Comparison of ENCODE assay signal across 16 cellular contexts in the genomic region with DNA sequence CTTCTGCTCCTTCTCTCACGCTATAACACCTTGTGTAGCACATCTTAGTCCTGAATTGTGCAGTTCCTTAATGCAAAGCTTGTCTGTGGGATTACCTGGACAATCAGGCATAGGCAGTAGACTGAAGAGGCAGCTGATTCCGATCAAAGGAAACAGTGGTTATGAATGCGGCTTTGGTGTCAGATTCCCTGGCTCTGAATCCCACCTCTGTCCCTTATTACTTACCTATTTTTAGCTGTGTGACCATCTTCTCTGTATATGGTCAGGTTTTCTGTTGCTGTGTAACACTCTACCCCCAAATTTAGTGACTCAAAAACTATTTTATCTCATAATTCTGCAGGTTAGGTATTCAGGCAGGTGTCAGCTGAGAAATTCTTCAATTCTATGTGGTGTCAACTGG. TPM values are rescaled to one million over a fixed set of nuclear protein-coding genes. Genes with fewer than 3 reads are reported as not detected.
DNase-seq lines count a peak whose midpoint lies in the region; ATAC-seq and TF ChIP-seq lines count a peak whose summit lies in the region.
"Had no signal": no experiment of that assay in that cellular context is flagged by ENCODE, and none has a peak within 500 bp of the region (broad histone marks: within the 10 kb centered on the region; RNA-seq: fewer than 3 reads in every experiment).

No MANE protein-coding gene starts in this region.

- DNase-seq in CD4-positive, alpha-beta T cell = no peak
- DNase-seq in OCI-M2 (lab: John Stamatoyannopoulos, UW; ENCODE audit: unreplicated experiment) = no peak
- no peak for DNase-seq in DMS153 (lab: John Stamatoyannopoulos, UW)
- DNase-seq: BE2C; C1 segment of cervical spinal cord; Caco-2; CD4-positive, CD25-positive, alpha-beta regulatory T cell; DMS79; GDM1; H9 had no signal

- no peak for TF ChIP-seq CTCF in CD4-positive, alpha-beta T cell (IDR thresholded peaks at IDR 0.05)
- TF ChIP-seq CTCF in nephron (IDR thresholded peaks at IDR 0.05; ENCODE audit: unreplicated experiment in 3 of 3) = no peak

- no peak overlapping the region for H3K27ac ChIP-seq in CD4-positive, alpha-beta T cell (ENCODE audit: low read depth, low read length)
- H3K27ac ChIP-seq in skeletal muscle tissue (ENCODE audit: low read depth, low read length) = peak overlapping the region; percentile 67
- H3K27ac ChIP-seq: HL-60 had no signal

- intact Hi-C loops in CD4-positive, alpha-beta T cell (cut with DNase I, micrococcal nuclease) = loop anchor here (5.0 kb wide), 2 partner anchors 44 to 46 kb away; partner anchors contain the start of gene TMEM128 (in 1 of the 2)

- peak overlapping the region; percentile 6 to 48 (median 27) for H3K9ac ChIP-seq in skeletal muscle tissue (ENCODE audit: low read depth in 1 of 3, low read length in 3 of 3)

- peak overlapping the region; percentile 30 for H3K4me3 Mint-ChIP-seq in CD4-positive, alpha-beta T cell
- peak overlapping the region in 2 of 4 donors; percentile 17 to 82 for H3K4me3 Mint-ChIP-seq in IgD-negative memory B cell
- H3K4me3 Mint-ChIP-seq in nephron = peak overlapping the region; percentile 47 to 81 (median 55)
- H3K4me3 Mint-ChIP-seq: H9 had no signal

- H3K4me1 ChIP-seq in skeletal muscle tissue (ENCODE audit: control insufficient read depth in 3 of 3, insufficient read depth in 3 of 3, low read length in 3 of 3) = peaks cover 34 to 67% (median 56%) of the 10 kb centered on the region in 3 donors

- POLR2A ChIA-PET in CD4-positive, alpha-beta T cell (lab: Charles Lee) = no interaction called here

- no peaks in the 10 kb centered on the region for H3K27me3 Mint-ChIP-seq in CD4-positive, alpha-beta T cell
- H3K27me3 Mint-ChIP-seq in IgD-negative memory B cell = no peaks in the 10 kb centered on the region
- H3K27me3 Mint-ChIP-seq in nephron (ENCODE audit: low read depth) = no peaks in the 10 kb centered on the region
- H3K27me3 Mint-ChIP-seq: CD4-positive, CD25-positive, alpha-beta regulatory T cell had no signal

- CTCF ChIA-PET in CD4-positive, alpha-beta T cell (lab: Charles Lee) = interaction anchor here (1.0 kb wide), 1 partner anchor 33 kb away, joined by 3 read pairs; no protein-coding TSS in a partner anchor

- no peaks in the 10 kb centered on the region for H3K9me3 ChIP-seq in CD4-positive, alpha-beta T cell (ENCODE audit: control insufficient read depth, low read length)
- no peaks in the 10 kb centered on the region for H3K9me3 ChIP-seq in skeletal muscle tissue (ENCODE audit: control insufficient read depth in 3 of 3, low read length in 3 of 3)
- H3K9me3 ChIP-seq: BE2C, Caco-2 had no signal

- H3K4me3 ChIP-seq in skeletal muscle tissue (ENCODE audit: low read length in 3 of 3) = peak overlapping the region in 1 of 3 donors; percentile 2
- H3K4me3 ChIP-seq: K562 had no signal

- H3K27me3 ChIP-seq in CD4-positive, alpha-beta T cell (ENCODE audit: control insufficient read depth, insufficient read depth, low read length) = no peaks in the 10 kb centered on the region
- no peaks in the 10 kb centered on the region for H3K27me3 ChIP-seq in skeletal muscle tissue (ENCODE audit: control insufficient read depth in 3 of 3, insufficient read depth in 3 of 3, low read length in 3 of 3)
- H3K27me3 ChIP-seq: BE2C had no signal

- peaks cover 0 to 4% (median 4%) of the 10 kb centered on the region in 3 donors for H3K36me3 ChIP-seq in skeletal muscle tissue (ENCODE audit: control insufficient read depth in 3 of 3, insufficient read depth in 3 of 3, low read length in 3 of 3)
- H3K36me3 ChIP-seq: BE2C had no signal

- ATAC-seq in CD4-positive, alpha-beta T cell (ENCODE audit: poor library complexity) = no peak
- ATAC-seq in HG03135 (IDR thresholded peaks at IDR 0.05; ENCODE audit: unreplicated experiment) = no peak
- ATAC-seq: K562 had no signal

- no peak overlapping the region for H3K27ac Mint-ChIP-seq in CD4-positive, alpha-beta T cell
- H3K27ac Mint-ChIP-seq in IgD-negative memory B cell (peak overlapping the region in 2 of 3 donors; percentile 64 to 66), nephron (no peak overlapping the region)
- H3K27ac Mint-ChIP-seq: CD4-positive, CD25-positive, alpha-beta regulatory T cell; H9 had no signal

- H3K9me3 Mint-ChIP-seq in CD4-positive, alpha-beta T cell = no peaks in the 10 kb centered on the region
- H3K9me3 Mint-ChIP-seq in IgD-negative memory B cell (no peaks in the 10 kb centered on the region), nephron (peaks cover 9% of the 10 kb centered on the region)

- peaks cover 65% of the 10 kb centered on the region for H3K4me1 Mint-ChIP-seq in CD4-positive, alpha-beta T cell (ENCODE audit: low read depth)
- peaks cover 18 to 37% (median 30%) of the 10 kb centered on the region in 3 donors for H3K4me1 Mint-ChIP-seq in IgD-negative memory B cell
- H3K4me1 Mint-ChIP-seq in nephron = peaks cover 28% of the 10 kb centered on the region

- H3K36me3 Mint-ChIP-seq in CD4-positive, alpha-beta T cell (ENCODE audit: low read depth) = peaks cover 45% of the 10 kb centered on the region
- H3K36me3 Mint-ChIP-seq in IgD-negative memory B cell (peaks cover 3% of the 10 kb centered on the region), nephron (ENCODE audit: low read depth) (peaks cover 21% of the 10 kb centered on the region)

RNA-seq across cellular contexts. Expression of gene ZBTB49, which starts 3.2 kb away (rescaled TPM):
- total RNA-seq in CD4-positive, alpha-beta T cell = 1 to 10 TPM; 6.6 to 8.8 TPM
- polyA plus RNA-seq in IgD-negative memory B cell = 7.8 TPM
- total RNA-seq in skeletal muscle tissue = 4.2 TPM

RNA-seq across cellular contexts. Expression of gene LYAR, which starts 3.3 kb away (rescaled TPM):
- 10 to 100 TPM; 13.8 to 13.9 TPM for total RNA-seq in CD4-positive, alpha-beta T cell
- 18.9 TPM for polyA plus RNA-seq in IgD-negative memory B cell
- 7.3 TPM for total RNA-seq in skeletal muscle tissue

RNA-seq across cellular contexts. Expression of gene TMEM128, which starts 45.3 kb away (rescaled TPM):
- total RNA-seq in CD4-positive, alpha-beta T cell = 1 to 10 TPM; 6.0 to 6.9 TPM
- 23.2 TPM for polyA plus RNA-seq in IgD-negative memory B cell
- 27.1 TPM for total RNA-seq in skeletal muscle tissue

Comparison
In these comparisons a context has a peak if more than half of its experiments do, and no peak if none do; other contexts are left out.
1. H3K27ac Mint-ChIP-seq: peak in IgD-negative memory B cell (2 of 3); none in CD4-positive, alpha-beta T cell (single experiment) and nephron (0 of 3).